In genomic region chr14:84519836-84520235, GRCh38 we compare ENCODE assay signal across 24 cellular contexts.
"Had no signal": no experiment of that assay in that cellular context is flagged by ENCODE, and none has a peak within 500 bp of the region (broad histone marks: within the 10 kb centered on the region; RNA-seq: fewer than 3 reads in every experiment).

No MANE protein-coding gene starts in this region.

- H3K4me3 Mint-ChIP-seq: dendritic cell treated with granulocyte-macrophage colony-stimulating factor and Interleukin-4, amounts not matched to agents 40 ng/mL and 50 ng/mL, for 4 days; effector memory CD8-positive, alpha-beta T cell; endodermal cell had no signal

- DNase-seq: colonic mucosa; cortex of kidney; dermis blood vessel endothelial cell; dorsolateral prefrontal cortex; effector CD4-positive, alpha-beta T cell; effector CD8-positive, alpha-beta T cell; effector memory CD4-positive, alpha-beta T cell; effector memory CD8-positive, alpha-beta T cell; endodermal cell; erythroblast; esophagus squamous epithelium; foreskin fibroblast; foreskin keratinocyte; foreskin melanocyte; gastrocnemius medialis; head of caudate nucleus; heart left ventricle; heart right ventricle had no signal

- H3K36me3 ChIP-seq: colonic mucosa, esophagus muscularis mucosa, esophagus squamous epithelium, gastrocnemius medialis, gastroesophageal sphincter, heart left ventricle, heart right ventricle had no signal

- H3K27me3 Mint-ChIP-seq: dendritic cell treated with granulocyte-macrophage colony-stimulating factor and Interleukin-4, amounts not matched to agents 40 ng/mL and 50 ng/mL, for 4 days; effector memory CD8-positive, alpha-beta T cell had no signal

- H3K27ac ChIP-seq: colonic mucosa, coronary artery, dorsolateral prefrontal cortex, epithelial cell of prostate, esophagus muscularis mucosa, esophagus squamous epithelium, foreskin keratinocyte, gastrocnemius medialis, gastroesophageal sphincter, heart left ventricle, heart right ventricle had no signal

- H3K4me1 ChIP-seq: colonic mucosa, esophagus muscularis mucosa, esophagus squamous epithelium, foreskin keratinocyte, gastrocnemius medialis, gastroesophageal sphincter, heart left ventricle, heart right ventricle had no signal

- H3K4me3 ChIP-seq: colonic mucosa, coronary artery, dorsolateral prefrontal cortex, esophagus muscularis mucosa, esophagus squamous epithelium, gastrocnemius medialis, gastroesophageal sphincter, heart left ventricle, heart right ventricle had no signal

- ATAC-seq: effector memory CD8-positive, alpha-beta T cell; esophagus mucosa; foreskin keratinocyte; gastrocnemius medialis; gastroesophageal sphincter; heart left ventricle; heart right ventricle had no signal

- H3K27ac Mint-ChIP-seq: dendritic cell treated with granulocyte-macrophage colony-stimulating factor and Interleukin-4, amounts not matched to agents 40 ng/mL and 50 ng/mL, for 4 days; effector memory CD8-positive, alpha-beta T cell; endodermal cell had no signal

- H3K27me3 ChIP-seq: colonic mucosa, esophagus muscularis mucosa, esophagus squamous epithelium, foreskin keratinocyte, gastrocnemius medialis, gastroesophageal sphincter, heart left ventricle, heart right ventricle had no signal
